13 cellular contexts compared by ENCODE assay signal in genomic region chr1:178938959-178939317, GRCh38.
DNase-seq lines count a peak whose midpoint lies in the region; ATAC-seq and TF ChIP-seq lines count a peak whose summit lies in the region.
"Had no signal": no experiment of that assay in that cellular context is flagged by ENCODE, and none has a peak within 500 bp of the region (broad histone marks: within the 10 kb centered on the region; RNA-seq: fewer than 3 reads in every experiment).

No MANE protein-coding gene starts in this region.

- H3K4me3 ChIP-seq in IMR-90 (ENCODE audit: insufficient read depth, low read depth, low read length) (no peak overlapping the region), esophagus muscularis mucosa (peak overlapping the region; percentile 32 to 41 (median 34)), mesenchymal stem cell (ENCODE audit: insufficient read depth in 1 of 2, low read depth in 1 of 2, low read length in 2 of 2) (peak overlapping the region; percentile 7 to 67), stomach (peak overlapping the region in 1 of 4 donors; percentile 9)
- H3K4me3 ChIP-seq: GM12878 had no signal

- no peaks in the 10 kb centered on the region for H3K36me3 ChIP-seq in IMR-90 (ENCODE audit: control insufficient read depth, insufficient read depth, low read length)
- no peaks in the 10 kb centered on the region for H3K36me3 ChIP-seq in esophagus muscularis mucosa
- H3K36me3 ChIP-seq in mesenchymal stem cell (ENCODE audit: control insufficient read depth in 1 of 2, insufficient read depth in 2 of 2, low read depth in 1 of 2, low read length in 2 of 2), result peaks cover 0 to under 1% of the 10 kb centered on the region in 2 experiments
- H3K36me3 ChIP-seq in stomach, result no peaks in the 10 kb centered on the region

- dilution Hi-C loops in IMR-90 (cut with HindIII; ENCODE audit: low sequenced_read_pairs, unreplicated experiment), result no loop called here

- peak overlapping the region; percentile 9; the same call in 1 of the 2 replicates for H3K4ac ChIP-seq in IMR-90 (ENCODE audit: low read depth, low read length)
- H3K4ac ChIP-seq in mesenchymal stem cell (ENCODE audit: low read depth in 1 of 2, low read length in 2 of 2), result no peak overlapping the region

- no peak for TF ChIP-seq CTCF in IMR-90 (conservative IDR thresholded peaks at IDR 0.05; ENCODE audit: low read depth, low read length)
- no peak for TF ChIP-seq CTCF in esophagus muscularis mucosa (IDR thresholded peaks at IDR 0.05)
- TF ChIP-seq CTCF in stomach (IDR thresholded peaks at IDR 0.05), result no peak

- H3K23ac ChIP-seq in IMR-90 (ENCODE audit: low read depth, low read length) (no peak overlapping the region), mesenchymal stem cell (ENCODE audit: low read length in 2 of 2) (no peak overlapping the region)

- no TSS peak for BruUV-seq in IMR-90 (replicated peaks; lab: Mats Ljungman, UMichigan)

- no peaks in the 10 kb centered on the region for H3K9me3 ChIP-seq in IMR-90 (ENCODE audit: control insufficient read depth, insufficient read depth, low read length)
- no peaks in the 10 kb centered on the region for H3K9me3 ChIP-seq in esophagus muscularis mucosa
- no peaks in the 10 kb centered on the region for H3K9me3 ChIP-seq in mesenchymal stem cell (ENCODE audit: control insufficient read depth, low read length)
- H3K9me3 ChIP-seq in stomach, result no peaks in the 10 kb centered on the region

- H3K27me3 ChIP-seq in IMR-90 (ENCODE audit: control insufficient read depth, insufficient read depth, low read length) (no peaks in the 10 kb centered on the region), esophagus muscularis mucosa (no peaks in the 10 kb centered on the region), mesenchymal stem cell (ENCODE audit: control insufficient read depth in 1 of 2, insufficient read depth in 1 of 2, low read length in 2 of 2) (peaks cover 0 to 15% of the 10 kb centered on the region in 2 experiments), stomach (no peaks in the 10 kb centered on the region)

- no peak overlapping the region for H4K5ac ChIP-seq in IMR-90 (ENCODE audit: low read depth, low read length)

- DNase-seq in IMR-90 (peak; percentile 27), esophagus muscularis mucosa (ENCODE audit: extremely low spot score) (peak; percentile 95), mesenchymal stem cell (no peak), stomach (no peak), GDM1 (lab: John Stamatoyannopoulos, UW) (no peak), NCI-H146 (lab: John Stamatoyannopoulos, UW) (no peak)
- DNase-seq: activated CD4-positive, alpha-beta T cell treated with anti-CD3 and anti-CD28 coated beads for 1 hour; activated effector memory CD4-positive, alpha-beta T cell treated with anti-CD3 and anti-CD28 coated beads, Interleukin-2, amount 50 U/mL, for 16 hours; CD4-positive, CD25-positive, alpha-beta regulatory T cell; stimulated activated naive CD4-positive, alpha-beta T cell treated with Interleukin-2 at 50 U/mL for 16 hours had no signal

- H3K14ac ChIP-seq in IMR-90 (replicated peaks; ENCODE audit: low read depth, low read length) (0 out of 2 replicates have a peak overlapping the region, but pooled peaks have one; percentile 5), mesenchymal stem cell (ENCODE audit: low read length in 2 of 2) (no peak overlapping the region)

- peaks cover 7% of the 10 kb centered on the region for H3K4me1 ChIP-seq in IMR-90 (ENCODE audit: control insufficient read depth, insufficient read depth, low read length)
- peaks cover 24 to 88% (median 86%) of the 10 kb centered on the region in 4 donors for H3K4me1 ChIP-seq in esophagus muscularis mucosa
- H3K4me1 ChIP-seq in mesenchymal stem cell (ENCODE audit: control insufficient read depth, insufficient read depth, low read depth, low read length), result peaks cover 14% of the 10 kb centered on the region
- peaks cover 0 to 49% (median 30%) of the 10 kb centered on the region in 4 donors for H3K4me1 ChIP-seq in stomach

- H3K18ac ChIP-seq in IMR-90 (ENCODE audit: low read depth, low read length) (no peak overlapping the region), mesenchymal stem cell (ENCODE audit: low read depth in 1 of 2, low read length in 2 of 2) (no peak overlapping the region)

- H3K56ac ChIP-seq in IMR-90 (ENCODE audit: extremely low read depth, insufficient read depth, low read length), result no peak overlapping the region

- no peak overlapping the region; the same call in 1 of the 2 replicates for H3K4me2 ChIP-seq in IMR-90 (ENCODE audit: low read depth, low read length)
- no peak overlapping the region for H3K4me2 ChIP-seq in mesenchymal stem cell (ENCODE audit: low read length, poor library complexity, severe bottlenecking)

- H2BK120ac ChIP-seq in IMR-90 (ENCODE audit: low read depth, low read length) (no peak overlapping the region), mesenchymal stem cell (ENCODE audit: low read depth, low read length) (no peak overlapping the region)

- H2BK5ac ChIP-seq in IMR-90 (ENCODE audit: low read depth, low read length, poor library complexity, severe bottlenecking), result no peak overlapping the region
- H2BK5ac ChIP-seq in mesenchymal stem cell (ENCODE audit: low read depth, low read length, poor library complexity, severe bottlenecking), result no peak overlapping the region

- CTCF ChIA-PET in IMR-90 (lab: Yijun Ruan, JAX), result no interaction called here

- H4K8ac ChIP-seq in IMR-90 (ENCODE audit: low read depth in 2 of 2, low read length in 2 of 2), result no peak overlapping the region
- H4K8ac ChIP-seq in mesenchymal stem cell (ENCODE audit: low read length), result no peak overlapping the region

- TF ChIP-seq EP300 in esophagus muscularis mucosa (IDR thresholded peaks at IDR 0.05) (peak; percentile 57), stomach (IDR thresholded peaks at IDR 0.05) (peak; percentile 57)

- no peaks in the 10 kb centered on the region for H4K20me1 ChIP-seq in IMR-90 (ENCODE audit: insufficient read depth, low read length)

- no peak overlapping the region for H2BK15ac ChIP-seq in IMR-90 (ENCODE audit: low read depth, low read length)
- H2BK15ac ChIP-seq in mesenchymal stem cell (ENCODE audit: low read depth, poor library complexity, severe bottlenecking), result no peak overlapping the region

- no peak overlapping the region for H3K9ac ChIP-seq in IMR-90 (ENCODE audit: low read depth, low read length)
- peak overlapping the region; percentile 86 for H3K9ac ChIP-seq in mesenchymal stem cell (ENCODE audit: low read length)

- TF ChIP-seq RAD21 in IMR-90 (IDR thresholded peaks at IDR 0.05; ENCODE audit: low read length), result no peak

- ATAC-seq in IMR-90 (ENCODE audit: low read depth), result no peak
- no peak for ATAC-seq in GM18498 (IDR thresholded peaks at IDR 0.05; ENCODE audit: unreplicated experiment)
- ATAC-seq in GM19397 (IDR thresholded peaks at IDR 0.05; ENCODE audit: unreplicated experiment), result no peak
- ATAC-seq: GM12878 had no signal

- 30% methylated on average over 4 of the region's 10 CpGs; no CpG with 5 or more reads in 1 of the 2 experiments for WGBS in IMR-90 (ENCODE audit: extremely low coverage in 2 of 2, insufficient read length in 1 of 2), 2 experiments
- WGBS in esophagus muscularis mucosa, result 16% methylated on average over 5 of the region's 10 CpGs
- WGBS in mesenchymal stem cell, result 77% methylated on average over 10 of the region's 10 CpGs
- WGBS in stomach, 5 donors, result 44 to 67% (median 59%) methylated on average over 9 to 10 of the region's 10 CpGs

- H2BK20ac ChIP-seq in IMR-90 (ENCODE audit: low read depth, low read length), result peak overlapping the region; percentile 3; the same call in 1 of the 2 replicates

- intact Hi-C loops in IMR-90 (cut with micrococcal nuclease) (loop anchor here (5.0 kb wide), 1 partner anchor 52 kb away; no protein-coding TSS in a partner anchor), esophagus muscularis mucosa (cut with DNase I) (no loop called here), stomach (cut with DNase I; ENCODE audit: low total_unique reads) (no loop called here)

- in situ Hi-C loops in IMR-90 (cut with MboI; ENCODE audit: low sequenced_read_pairs), result no loop called here

- peak overlapping the region; percentile 63 for H2AFZ ChIP-seq in IMR-90 (replicated peaks; ENCODE audit: low read length, poor library complexity)
- no peak overlapping the region for H2AFZ ChIP-seq in mesenchymal stem cell (ENCODE audit: low read depth, low read length)

- no peak overlapping the region for H2BK12ac ChIP-seq in mesenchymal stem cell (ENCODE audit: low read length in 2 of 2)

- H2AK9ac ChIP-seq in IMR-90 (replicated peaks; ENCODE audit: low read depth, low read length, poor library complexity), result no peak overlapping the region

- H3K27ac ChIP-seq in IMR-90 (ENCODE audit: insufficient read depth, low read length) (no peak overlapping the region), esophagus muscularis mucosa (replicated peaks in 1 of 4) (peak overlapping the region; percentile 90 to 94 (median 92)), mesenchymal stem cell (ENCODE audit: low read length, poor library complexity, severe bottlenecking) (no peak overlapping the region), stomach (peak overlapping the region; percentile 55 to 89 (median 79))

- H4K91ac ChIP-seq in IMR-90 (ENCODE audit: insufficient read depth, low read depth, low read length), result no peak overlapping the region
- no peak overlapping the region for H4K91ac ChIP-seq in mesenchymal stem cell (ENCODE audit: low read length)

- 0 out of 2 replicates have a peak, but pooled peaks cover 10% of the 10 kb centered on the region for H3K9me1 ChIP-seq in IMR-90 (ENCODE audit: insufficient read depth, low read length)

- 0 out of 2 replicates have a peak overlapping the region, but pooled peaks have one; percentile 20 for H2AK5ac ChIP-seq in IMR-90 (ENCODE audit: low read depth, low read length)
- H2AK5ac ChIP-seq in mesenchymal stem cell (ENCODE audit: low read length, severe bottlenecking), result no peak overlapping the region

- H3K79me1 ChIP-seq in IMR-90 (ENCODE audit: low read depth in 1 of 2, low read length in 2 of 2) (no peaks in the 10 kb centered on the region), mesenchymal stem cell (replicated peaks; ENCODE audit: low read length, poor library complexity, severe bottlenecking) (no peaks in the 10 kb centered on the region)

- POLR2A ChIA-PET in IMR-90 (lab: Charles Lee; ENCODE audit: unreplicated experiment), result no interaction called here

- TF ChIP-seq POLR2A in IMR-90 (IDR thresholded peaks at IDR 0.05; ENCODE audit: low read depth, low read length), result no peak
- no peak for TF ChIP-seq POLR2A in esophagus muscularis mucosa (IDR thresholded peaks at IDR 0.05; ENCODE audit: low read depth)
- TF ChIP-seq POLR2A in stomach (IDR thresholded peaks at IDR 0.05), result no peak

TF ChIP-seq in IMR-90, 13 proteins besides CTCF, POLR2A, EP300 and RAD21 (continues in another document):
- TF ChIP-seq SMC3 (IDR thresholded peaks at IDR 0.05; ENCODE audit: low read depth, low read length) (no peak), MAFK (IDR thresholded peaks at IDR 0.05; ENCODE audit: low read depth, low read length) (no peak), MAZ (IDR thresholded peaks at IDR 0.05; ENCODE audit: borderline replicate concordance, low read depth, low read length) (no peak), NFE2L2 (IDR thresholded peaks at IDR 0.05; ENCODE audit: low read depth, low read length) (no peak), FOS (IDR thresholded peaks at IDR 0.05; ENCODE audit: low read depth, low read length) (no peak)

Comparison
In these comparisons a context has a peak if more than half of its experiments do, and no peak if none do; other contexts are left out.
1. DNase-seq: peak in IMR-90 (single experiment) and esophagus muscularis mucosa (single experiment); none in mesenchymal stem cell (single experiment), stomach (single experiment), GDM1 (single experiment) and NCI-H146 (single experiment).
2. H3K27ac ChIP-seq: peak in esophagus muscularis mucosa (4 of 4) and stomach (5 of 5); none in IMR-90 (single experiment) and mesenchymal stem cell (single experiment).